In the genomic region with DNA sequence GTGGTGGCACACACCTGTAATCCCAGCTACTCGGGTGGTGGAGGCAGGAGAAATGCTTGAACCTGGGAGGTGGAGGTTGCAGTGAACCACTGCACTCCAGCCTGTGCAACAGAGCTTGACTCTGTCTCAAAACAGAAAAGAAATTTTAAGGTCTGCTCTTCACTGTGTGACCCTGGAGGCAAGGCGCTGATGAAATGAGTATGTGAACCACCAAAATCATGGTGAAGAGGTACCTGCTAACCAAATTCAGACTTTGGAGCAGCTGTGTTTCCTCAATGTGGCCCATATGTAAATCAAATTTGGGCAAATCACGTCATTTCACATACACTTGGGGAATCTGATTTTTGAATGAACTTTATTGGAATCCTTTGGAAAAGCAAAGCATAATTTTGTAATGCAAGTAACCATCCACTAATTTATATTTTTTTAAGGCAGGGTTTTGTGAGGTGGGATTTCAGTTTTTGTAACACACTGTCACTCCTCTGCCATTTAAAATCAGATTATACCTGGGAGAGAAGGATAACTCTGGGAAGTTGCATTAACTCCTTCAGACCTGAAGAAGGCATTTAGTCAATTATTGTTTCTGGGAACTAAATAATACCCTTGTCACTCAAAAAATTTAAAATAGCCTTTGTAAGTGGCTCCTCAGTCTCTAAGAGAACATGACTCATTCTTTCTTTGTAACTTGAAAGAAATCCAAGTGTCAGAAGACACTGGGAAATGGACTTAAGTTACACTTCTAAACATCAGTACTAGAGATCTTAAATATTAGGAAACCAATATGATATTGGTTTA, we compare ENCODE assay signal across 12 cellular contexts. TPM values are rescaled to one million over a fixed set of nuclear protein-coding genes. Genes with fewer than 3 reads are reported as not detected.
DNase-seq lines count a peak whose midpoint lies in the region; ATAC-seq and TF ChIP-seq lines count a peak whose summit lies in the region.
"Had no signal": no experiment of that assay in that cellular context is flagged by ENCODE, and none has a peak within 500 bp of the region (broad histone marks: within the 10 kb centered on the region; RNA-seq: fewer than 3 reads in every experiment).

No MANE protein-coding gene starts in this region.

- peaks cover 9 to 18% of the 10 kb centered on the region in 2 donors for H3K36me3 Mint-ChIP-seq in CD4-positive, alpha-beta memory T cell
- H3K36me3 Mint-ChIP-seq in naive B cell, result no peaks in the 10 kb centered on the region

- H3K27me3 ChIP-seq in CD4-positive, alpha-beta memory T cell (ENCODE audit: insufficient read depth, low read length), result no peaks in the 10 kb centered on the region
- H3K27me3 ChIP-seq: upper lobe of left lung had no signal

- peak overlapping the region in 4 of 7 donors; percentile 48 to 90 (median 68) for H3K27ac Mint-ChIP-seq in CD4-positive, alpha-beta memory T cell
- H3K27ac Mint-ChIP-seq in naive B cell, result peak overlapping the region in 4 of 6 donors; percentile 16 to 58 (median 32)

- CTCF ChIA-PET in CD4-positive, alpha-beta memory T cell (lab: Charles Lee; ENCODE audit: partially characterized antibody), result no interaction called here
- CTCF ChIA-PET in HEK293 (lab: Yijun Ruan, JAX), result no interaction called here

- H3K4me1 Mint-ChIP-seq in CD4-positive, alpha-beta memory T cell, result peaks cover 34 to 74% (median 54%) of the 10 kb centered on the region in 4 donors
- peaks cover 18 to 52% (median 30%) of the 10 kb centered on the region in 3 donors for H3K4me1 Mint-ChIP-seq in naive B cell

- intact Hi-C loops in CD4-positive, alpha-beta memory T cell (cut with micrococcal nuclease), result loop anchor here (10.0 kb wide), 1 partner anchor 175 kb away; the partner anchor contains the start of gene WDR44

- H3K4me3 ChIP-seq in CD4-positive, alpha-beta memory T cell (ENCODE audit: low read length in 2 of 2), result no peak overlapping the region
- no peak overlapping the region for H3K4me3 ChIP-seq in HEK293 (ENCODE audit: low read depth, low read length)
- H3K4me3 ChIP-seq: upper lobe of left lung had no signal

- H3K27me3 Mint-ChIP-seq in CD4-positive, alpha-beta memory T cell, result no peaks in the 10 kb centered on the region
- H3K27me3 Mint-ChIP-seq in naive B cell, result no peaks in the 10 kb centered on the region

- TF ChIP-seq CTCF in HEK293 (tag by site-specific recombination; IDR thresholded peaks at IDR 0.05), result no peak

- ATAC-seq in naive B cell (ENCODE audit: low read depth in 2 of 2) (no peak), GM18909 (IDR thresholded peaks at IDR 0.05; ENCODE audit: poor library complexity, unreplicated experiment) (no peak), GM21528 (IDR thresholded peaks at IDR 0.05; ENCODE audit: low FRiP score, unreplicated experiment) (no peak), HG02763 (IDR thresholded peaks at IDR 0.05; ENCODE audit: unreplicated experiment) (no peak)

- peak overlapping the region in 2 of 8 donors; percentile 7 to 18 for H3K4me3 Mint-ChIP-seq in CD4-positive, alpha-beta memory T cell
- no peak overlapping the region for H3K4me3 Mint-ChIP-seq in naive B cell

- POLR2A ChIA-PET in CD4-positive, alpha-beta memory T cell (lab: Charles Lee; ENCODE audit: partially characterized antibody), result interaction anchor here (3.3 to 4.7 kb wide), 2 partner anchors 23 kb away, joined by 15 to 71 read pairs; partner anchors contain the start of gene DOCK11
- POLR2A ChIA-PET in HEK293 (lab: Yijun Ruan, JAX), result no interaction called here

- H3K27ac ChIP-seq in CD4-positive, alpha-beta memory T cell (ENCODE audit: low read depth, low read length), result no peak overlapping the region
- no peak overlapping the region for H3K27ac ChIP-seq in HEK293 (ENCODE audit: extremely low read depth, low read depth, low read length)

- no peaks in the 10 kb centered on the region for H3K9me3 ChIP-seq in CD4-positive, alpha-beta memory T cell (ENCODE audit: control insufficient read depth in 1 of 2, low read length in 2 of 2)
- H3K9me3 ChIP-seq in HEK293 (ENCODE audit: control insufficient read depth, insufficient read depth, low read depth, low read length), result no peaks in the 10 kb centered on the region

- H3K4me1 ChIP-seq in CD4-positive, alpha-beta memory T cell (ENCODE audit: insufficient read depth, low read length), result peaks cover 70% of the 10 kb centered on the region
- peaks cover 8% of the 10 kb centered on the region; the same call in 1 of the 2 replicates for H3K4me1 ChIP-seq in HEK293 (ENCODE audit: control insufficient read depth, insufficient read depth, low read length)

- no peaks in the 10 kb centered on the region for H3K36me3 ChIP-seq in CD4-positive, alpha-beta memory T cell (ENCODE audit: insufficient read depth, low read length)
- H3K36me3 ChIP-seq in HEK293 (ENCODE audit: control insufficient read depth in 2 of 2, insufficient read depth in 1 of 2, low read length in 2 of 2), result no peaks in the 10 kb centered on the region
- H3K36me3 ChIP-seq: upper lobe of left lung had no signal

- DNase-seq in CD4-positive, alpha-beta memory T cell, result no peak
- DNase-seq in amniotic epithelial cell (ENCODE audit: low read depth), result peak; percentile 35
- no peak for DNase-seq in naive B cell
- no peak for DNase-seq in nucleus accumbens (lab: John Stamatoyannopoulos, UW)
- DNase-seq: activated CD4-positive, alpha-beta T cell treated with anti-CD3 and anti-CD28 coated beads, Interleukin-2, amount 50 U/mL, for 4 hours; DMS 273 treated with DMSO at 0.1 percent for 48 hours; left cardiac atrium; upper lobe of left lung had no signal

- peaks cover 0 to 2% (median 0%) of the 10 kb centered on the region in 8 donors for H3K9me3 Mint-ChIP-seq in CD4-positive, alpha-beta memory T cell
- peaks cover 0 to 6% (median 2%) of the 10 kb centered on the region in 7 donors for H3K9me3 Mint-ChIP-seq in naive B cell

TF ChIP-seq in HEK293, 187 proteins besides CTCF, POLR2A, EP300 and RAD21:
- TF ChIP-seq ZNF510 (tag by site-specific recombination; IDR thresholded peaks at IDR 0.05; ENCODE audit: insufficient replicate concordance) (no peak), ZNF596 (tag by site-specific recombination; IDR thresholded peaks at IDR 0.05) (no peak), ZNF571 (tag by site-specific recombination; IDR thresholded peaks at IDR 0.05) (no peak)
- TF ChIP-seq, protein P1, sequence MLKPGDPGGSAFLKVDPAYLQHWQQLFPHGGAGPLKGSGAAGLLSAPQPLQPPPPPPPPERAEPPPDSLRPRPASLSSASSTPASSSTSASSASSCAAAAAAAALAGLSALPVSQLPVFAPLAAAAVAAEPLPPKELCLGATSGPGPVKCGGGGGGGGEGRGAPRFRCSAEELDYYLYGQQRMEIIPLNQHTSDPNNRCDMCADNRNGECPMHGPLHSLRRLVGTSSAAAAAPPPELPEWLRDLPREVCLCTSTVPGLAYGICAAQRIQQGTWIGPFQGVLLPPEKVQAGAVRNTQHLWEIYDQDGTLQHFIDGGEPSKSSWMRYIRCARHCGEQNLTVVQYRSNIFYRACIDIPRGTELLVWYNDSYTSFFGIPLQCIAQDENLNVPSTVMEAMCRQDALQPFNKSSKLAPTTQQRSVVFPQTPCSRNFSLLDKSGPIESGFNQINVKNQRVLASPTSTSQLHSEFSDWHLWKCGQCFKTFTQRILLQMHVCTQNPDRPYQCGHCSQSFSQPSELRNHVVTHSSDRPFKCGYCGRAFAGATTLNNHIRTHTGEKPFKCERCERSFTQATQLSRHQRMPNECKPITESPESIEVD (tag by site-specific recombination; IDR thresholded peaks at IDR 0.05), result peak; percentile 17; the same call in 1 of the 2 replicates

RNA-seq across cellular contexts. Expression of gene DOCK11, which starts 24.0 kb away (rescaled TPM):
- total RNA-seq in CD4-positive, alpha-beta memory T cell, result 100 to 1,000 TPM; 110 to 112 TPM
- polyA plus RNA-seq in CD4-positive, alpha-beta memory T cell, result 10 to 100 TPM; 14.5 to 39.4 TPM
- 10 to 100 TPM; 15.4 to 29.9 (median 19.7) TPM for polyA plus RNA-seq in naive B cell (ENCODE audit: low read depth in 6 of 6)
